ENCODE assay signal across 23 cellular contexts in genomic region chr11:36638586-36638985, GRCh38. TPM values are rescaled to one million over a fixed set of nuclear protein-coding genes. Genes with fewer than 3 reads are reported as not detected.
"Had no signal": no experiment of that assay in that cellular context is flagged by ENCODE, and none has a peak within 500 bp of the region (broad histone marks: within the 10 kb centered on the region; RNA-seq: fewer than 3 reads in every experiment).

No MANE protein-coding gene starts in this region.

- H3K27me3 ChIP-seq: MG63, SJSA1 had no signal

- DNase-seq: KBM-7, MG63, NCI-H1092, NCI-H1105 treated with DMSO at 0.1 percent for 48 hours, NCI-H1417 treated with DMSO at 0.1 percent for 48 hours, NCI-H146, NCI-H1694 treated with DMSO at 0.1 percent for 48 hours, NCI-H1930, NCI-H2081, NCI-H2107, NCI-H2227 treated with DMSO at 0.1 percent for 48 hours, NCI-H524, NCI-H69, NCI-H774, Right ventricle myocardium superior, RPMI8226, SIG-M5 had no signal

- H3K4me3 ChIP-seq: MG63, SJSA1, SK-N-MC had no signal

- H3K27ac ChIP-seq: HL-60, SJSA1, SK-N-MC had no signal

- FAIRE-seq: RCC 7860 had no signal

- H3K4me1 ChIP-seq: SJSA1 had no signal

- H3K36me3 ChIP-seq: MG63, SJSA1 had no signal

- H3K9me3 ChIP-seq: MG63, SJSA1 had no signal

RNA-seq across cellular contexts. Expression of gene RAG2, which starts 40.5 kb away (rescaled TPM):
- total RNA-seq: LHCN-M2, NCI-H460, Right ventricle myocardium superior, SJSA1 had no signal
